8 cellular contexts compared by ENCODE assay signal in the genomic region with DNA sequence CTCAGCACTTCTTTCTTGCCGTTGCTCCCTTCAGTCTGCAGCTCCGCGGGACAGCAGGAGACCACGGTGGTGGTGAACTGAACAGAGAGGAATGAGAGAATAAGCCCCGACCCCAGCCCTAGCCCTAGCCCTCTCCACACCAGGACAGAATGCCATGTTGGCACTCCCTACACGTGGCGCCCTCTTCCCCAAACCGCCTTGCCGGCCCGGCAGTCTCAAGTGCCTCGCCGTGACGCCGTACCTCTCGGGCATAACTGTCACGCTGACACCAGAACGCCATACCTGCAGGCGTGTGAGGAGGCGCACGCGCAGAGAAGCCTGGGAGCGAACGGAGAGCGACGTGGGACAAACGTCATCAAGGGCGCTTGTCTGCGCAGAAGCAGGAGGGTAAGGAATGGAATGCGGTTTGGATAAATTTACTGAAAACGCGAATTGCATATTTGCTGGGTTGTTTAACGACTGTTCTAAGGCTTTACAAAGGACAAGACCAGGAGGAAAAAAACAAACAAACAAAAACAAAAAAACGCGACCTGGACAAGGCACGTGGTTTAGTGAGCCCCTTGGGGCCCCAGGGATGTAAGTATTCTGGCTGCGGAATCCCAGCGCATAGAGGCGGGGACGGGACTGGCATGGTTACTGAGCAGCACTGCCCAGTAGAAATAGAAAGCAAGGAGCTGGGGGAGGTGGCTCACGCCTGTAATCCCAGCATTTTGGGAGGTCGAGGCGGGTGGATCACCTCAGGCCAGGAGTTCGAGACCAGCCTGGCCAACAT. TPM values are rescaled to one million over a fixed set of nuclear protein-coding genes. Genes with fewer than 3 reads are reported as not detected.
DNase-seq lines count a peak whose midpoint lies in the region; ATAC-seq and TF ChIP-seq lines count a peak whose summit lies in the region.

A gene with protein sequence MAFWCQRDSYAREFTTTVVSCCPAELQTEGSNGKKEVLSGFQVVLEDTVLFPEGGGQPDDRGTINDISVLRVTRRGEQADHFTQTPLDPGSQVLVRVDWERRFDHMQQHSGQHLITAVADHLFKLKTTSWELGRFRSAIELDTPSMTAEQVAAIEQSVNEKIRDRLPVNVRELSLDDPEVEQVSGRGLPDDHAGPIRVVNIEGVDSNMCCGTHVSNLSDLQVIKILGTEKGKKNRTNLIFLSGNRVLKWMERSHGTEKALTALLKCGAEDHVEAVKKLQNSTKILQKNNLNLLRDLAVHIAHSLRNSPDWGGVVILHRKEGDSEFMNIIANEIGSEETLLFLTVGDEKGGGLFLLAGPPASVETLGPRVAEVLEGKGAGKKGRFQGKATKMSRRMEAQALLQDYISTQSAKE (minus strand): TSS at position 294 of the 772 bp plus-strand sequence. CDS start 14 bp downstream, at position 280.

- DNase-seq in HCT116 (ENCODE audit: low read depth, low spot score) (peak; percentile 93), MV-4-11 (lab: John Stamatoyannopoulos, UW) (peak; percentile 90), SK-MEL-5 (ENCODE audit: low read depth, low spot score) (peak; percentile 93), foreskin melanocyte (peak; percentile 79), stromal cell of bone marrow (ENCODE audit: low read depth) (peak; percentile 84)
- DNase-seq in activated naive CD4-positive, alpha-beta T cell (lab: John Stamatoyannopoulos, UW) = peak; percentile 61 to 79 (median 72)

- no peak within 1 kb of the TSS for H2AFZ ChIP-seq in HCT116 (ENCODE audit: low read depth, low read length, poor library complexity, severe bottlenecking)
- H2AFZ ChIP-seq in neuron (ENCODE audit: low read depth, low read length) = peak within 1 kb of the TSS; percentile 23

- H3K4me3 ChIP-seq in DOHH2 (ENCODE audit: low read length) (peak within 1 kb of the TSS; percentile 99), HCT116 (replicated peaks in 1 of 2; ENCODE audit: low read depth in 1 of 2, low read length in 2 of 2) (peak within 1 kb of the TSS; percentile 89 to 98), neuron (ENCODE audit: low read length) (peak within 1 kb of the TSS; percentile 66)

- H3K27ac ChIP-seq in DOHH2 (ENCODE audit: low read depth, low read length) = peak within 1 kb of the TSS; percentile 76
- peak within 1 kb of the TSS; percentile 80 for H3K27ac ChIP-seq in HCT116 (ENCODE audit: low read depth, low read length)

- H3K9me3 ChIP-seq in DOHH2 (ENCODE audit: control insufficient read depth, insufficient read depth, low read length) (no peaks in the 10 kb centered on the region), HCT116 (ENCODE audit: control insufficient read depth in 1 of 2, insufficient read depth in 1 of 2, low read depth in 1 of 2, low read length in 2 of 2) (no peaks in the 10 kb centered on the region), neuron (ENCODE audit: low read length) (no peaks in the 10 kb centered on the region)

- CTCF ChIA-PET in HCT116 (lab: Charles Lee) = interaction anchor here (0.7 to 1.7 kb wide), 3 partner anchors 16 to 139 kb away, joined by 4 to 8 read pairs (median 7); a partner anchor contains a TSS

- peaks cover 26% of the 10 kb centered on the region for H3K4me1 ChIP-seq in DOHH2 (ENCODE audit: control insufficient read depth, low read length)
- H3K4me1 ChIP-seq in HCT116 (ENCODE audit: control insufficient read depth in 1 of 2, insufficient read depth in 2 of 2, low read length in 2 of 2) = peaks cover 8 to 23% of the 10 kb centered on the region in 2 experiments; a peak in 3 of 4 replicates
- H3K4me1 ChIP-seq in neuron (ENCODE audit: insufficient read depth, low read length) = peaks cover 6% of the 10 kb centered on the region

- H3K9ac ChIP-seq in HCT116 (ENCODE audit: low read length) = peak within 1 kb of the TSS; percentile 96

- H3K36me3 ChIP-seq in DOHH2 (ENCODE audit: control insufficient read depth, low read length) (peaks cover 40% of the 10 kb centered on the region), HCT116 (ENCODE audit: control insufficient read depth in 1 of 2, insufficient read depth in 2 of 2, low read length in 2 of 2) (peaks cover 12 to 30% of the 10 kb centered on the region in 2 experiments), neuron (ENCODE audit: insufficient read depth, low read length) (peaks cover 25% of the 10 kb centered on the region)

- no peaks in the 10 kb centered on the region for H4K20me1 ChIP-seq in DOHH2 (ENCODE audit: control insufficient read depth, insufficient read depth, low read depth, low read length)
- H4K20me1 ChIP-seq in HCT116 (ENCODE audit: insufficient read depth) = no peaks in the 10 kb centered on the region

- peaks cover 7% of the 10 kb centered on the region for H3F3A ChIP-seq in DOHH2 (ENCODE audit: control insufficient read depth, insufficient read depth)

- H3K9me2 ChIP-seq in DOHH2 (replicated peaks; ENCODE audit: control insufficient read depth, low read length) (no peaks in the 10 kb centered on the region), HCT116 (ENCODE audit: insufficient read depth) (no peaks in the 10 kb centered on the region)

- no peak for TF ChIP-seq RAD21 in HCT116 (IDR thresholded peaks at IDR 0.05; ENCODE audit: low read depth)

- peak; percentile 90 for ATAC-seq in HCT116

- POLR2A ChIA-PET in HCT116 (lab: Charles Lee) = interaction anchor here (0.6 to 1.4 kb wide), 6 partner anchors 27 to 288 kb away, joined by 3 to 15 read pairs (median 3); a partner anchor contains a TSS

- TF ChIP-seq POLR2A in HCT116 (IDR thresholded peaks at IDR 0.05; ENCODE audit: borderline replicate concordance, extremely low read depth, insufficient read depth, insufficient read length) = peak; percentile 76

- in situ Hi-C loops in SK-MEL-5 (cut with HindIII; ENCODE audit: low pct_unique_long_range_greater_than_20kb, low sequenced_read_pairs) = no loop called here

- peaks cover 38% of the 10 kb centered on the region for H3K79me2 ChIP-seq in DOHH2 (ENCODE audit: control insufficient read depth, low read length)
- peaks cover 37% of the 10 kb centered on the region for H3K79me2 ChIP-seq in HCT116 (ENCODE audit: insufficient read depth, low read length)

- intact Hi-C loops in HCT116 (cut with micrococcal nuclease) = no loop called here

- RAD21 ChIA-PET in HCT116 (lab: Charles Lee; ENCODE audit: low non-redundant PET in 1 of 2, low total read pairs in 2 of 2, uncharacterized antibody in 2 of 2, unreplicated experiment in 2 of 2) = interaction anchor here (0.7 to 1.0 kb wide), 2 partner anchors 34 to 250 kb away, joined by 3 to 5 read pairs; a partner anchor contains a TSS

- H3K4me2 ChIP-seq in DOHH2 (ENCODE audit: low read length) (peak within 1 kb of the TSS; percentile 90), HCT116 (ENCODE audit: low read length) (peak within 1 kb of the TSS; percentile 85)

- H3K27me3 ChIP-seq in DOHH2 (ENCODE audit: control insufficient read depth, low read length) (no peaks in the 10 kb centered on the region), HCT116 (ENCODE audit: insufficient read depth, low read length) (no peaks in the 10 kb centered on the region), neuron (ENCODE audit: insufficient read depth, low read length) (no peaks in the 10 kb centered on the region)

- TF ChIP-seq CTCF in DOHH2 (IDR thresholded peaks at IDR 0.05; ENCODE audit: low read depth, low read length, poor library complexity, severe bottlenecking) (no peak), HCT116 (IDR thresholded peaks at IDR 0.05 in 2 of 3, conservative IDR thresholded peaks at IDR 0.05 in 1 of 3; ENCODE audit: borderline replicate concordance in 1 of 3, insufficient read depth in 1 of 3, low read depth in 2 of 3, low read length in 2 of 3) (no peak)

- TSS peak; percentile 93 for BruUV-seq in HCT116 (replicated peaks; lab: Mats Ljungman, UMichigan)

TF ChIP-seq in HCT116, 20 proteins besides CTCF, POLR2A, EP300 and RAD21:
- TF ChIP-seq SP1 (IDR thresholded peaks at IDR 0.05; ENCODE audit: low read depth) (peak; percentile 57; the same call in 1 of the 2 replicates), SIN3A (IDR thresholded peaks at IDR 0.05; ENCODE audit: low read depth) (peak; percentile 92), POLR2AphosphoS5 (IDR thresholded peaks at IDR 0.05; ENCODE audit: low read depth, low read length) (peak; percentile 90), YY1 (IDR thresholded peaks at IDR 0.05; ENCODE audit: extremely low read depth, insufficient replicate concordance, low read depth, low read length) (peak; percentile 93), CEBPB (IDR thresholded peaks at IDR 0.05; ENCODE audit: low read depth) (no peak)
- TF ChIP-seq, protein P1, sequence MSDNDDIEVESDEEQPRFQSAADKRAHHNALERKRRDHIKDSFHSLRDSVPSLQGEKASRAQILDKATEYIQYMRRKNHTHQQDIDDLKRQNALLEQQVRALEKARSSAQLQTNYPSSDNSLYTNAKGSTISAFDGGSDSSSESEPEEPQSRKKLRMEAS (IDR thresholded peaks at IDR 0.05) = peak; percentile 97

RNA-seq across cellular contexts. Expression of the gene that starts here (rescaled TPM):
- 65.9 TPM for total RNA-seq in HCT116 (2021; ENCODE audit: unreplicated experiment)
- 68.5 and 72.1 TPM in 2 replicates for polyA plus RNA-seq in HCT116 (2012)
- total RNA-seq in SK-MEL-5 (2014; rRNA removed; shearing (Covaris generic)) = 24.3 and 26.7 TPM in 2 replicates
- polyA plus RNA-seq in SK-MEL-5 (2015; cell fraction: cytosol; rRNA removed) = 27.2 and 33.7 TPM in 2 replicates
- 84.7 and 109 TPM in 2 replicates for polyA plus RNA-seq in SK-MEL-5 (2015; cell fraction: nucleus; rRNA removed)

Comparison
In these comparisons a context has a peak if more than half of its experiments do, and no peak if none do; other contexts are left out.
1. Peak in every context shown above with its lines: DNase-seq, ATAC-seq, H3K4me3 ChIP-seq and H3K27ac ChIP-seq.